In genomic region chr2:239893236-239893515, GRCh38 we compare ENCODE assay signal across 18 cellular contexts.
A peak's percentile ranks its signal among the peaks of the same experiment; 100 is the strongest.
DNase-seq lines count a peak whose midpoint lies in the region; ATAC-seq and TF ChIP-seq lines count a peak whose summit lies in the region.
"Had no signal": no experiment of that assay in that cellular context is flagged by ENCODE, and none has a peak within 500 bp of the region (broad histone marks: within the 10 kb centered on the region; RNA-seq: fewer than 3 reads in every experiment).

No MANE protein-coding gene starts in this region.

- DNase-seq in activated T-cell treated with anti-CD3 and anti-CD28 coated beads, Interleukin-2, amount 50 U/mL, for 4 hours: no peak
- no peak for DNase-seq in activated T-cell treated with anti-CD3 and anti-CD28 coated beads for 4 hours
- no peak for DNase-seq in WTC11 (ENCODE audit: low spot score)
- DNase-seq in posterior vena cava (ENCODE audit: low spot score): peak; percentile 24
- DNase-seq in NCI-H2107 (lab: John Stamatoyannopoulos, UW): no peak
- no peak for DNase-seq in GM03348 (ENCODE audit: low spot score)
- DNase-seq in NCI-H2029 treated with DMSO at 0.1 percent for 48 hours (lab: John Stamatoyannopoulos, UW): no peak
- DNase-seq: activated CD4-positive, alpha-beta T cell treated with anti-CD3 and anti-CD28 coated beads for 1 hour; activated naive CD8-positive, alpha-beta T cell treated with anti-CD3 and anti-CD28 coated beads for 36 hours; activated T-cell treated with anti-CD3 and anti-CD28 coated beads, Interleukin-2, amount 50 U/mL, for 48 hours; CD4-positive, alpha-beta T cell; DMS153; Kasumi-1; left ventricle myocardium inferior; NCI-H1105; NCI-H524 treated with DMSO at 0.1 percent for 48 hours; T-helper 9 cell had no signal

- no peak for TF ChIP-seq CTCF in WTC11 (IDR thresholded peaks at IDR 0.05)

- POLR2A ChIA-PET in WTC11 (lab: Charles Lee): no interaction called here

- peak; percentile 48 to 67 for ATAC-seq in activated T-cell treated with anti-CD3 and anti-CD28 coated beads, Interleukin-2, amount 50 U/mL, for 4 hours
- no peak; the same call in 1 of the 2 replicates for ATAC-seq in WTC11

- H3K4me1 Mint-ChIP-seq in activated T-cell treated with anti-CD3 and anti-CD28 coated beads, Interleukin-2, amount 50 U/mL, for 4 hours (ENCODE audit: low read depth): no peaks in the 10 kb centered on the region
- H3K4me1 Mint-ChIP-seq in WTC11: peaks cover 17% of the 10 kb centered on the region
- H3K4me1 Mint-ChIP-seq: activated naive CD8-positive, alpha-beta T cell treated with anti-CD3 and anti-CD28 coated beads for 36 hours had no signal

- no peaks in the 10 kb centered on the region for H3K36me3 Mint-ChIP-seq in activated T-cell treated with anti-CD3 and anti-CD28 coated beads, Interleukin-2, amount 50 U/mL, for 4 hours (ENCODE audit: insufficient read depth)
- peaks cover 3% of the 10 kb centered on the region; the same call in 1 of the 2 replicates for H3K36me3 Mint-ChIP-seq in WTC11
- H3K36me3 Mint-ChIP-seq: activated naive CD8-positive, alpha-beta T cell treated with anti-CD3 and anti-CD28 coated beads for 36 hours had no signal

- no peak overlapping the region for H3K4me3 Mint-ChIP-seq in activated T-cell treated with anti-CD3 and anti-CD28 coated beads, Interleukin-2, amount 50 U/mL, for 4 hours
- H3K4me3 Mint-ChIP-seq in WTC11: no peak overlapping the region
- H3K4me3 Mint-ChIP-seq: activated naive CD8-positive, alpha-beta T cell treated with anti-CD3 and anti-CD28 coated beads for 36 hours; CD4-positive, alpha-beta T cell had no signal

- H3K27me3 Mint-ChIP-seq in activated T-cell treated with anti-CD3 and anti-CD28 coated beads, Interleukin-2, amount 50 U/mL, for 4 hours (ENCODE audit: low read depth): peaks cover 19% of the 10 kb centered on the region
- peaks cover 8% of the 10 kb centered on the region for H3K27me3 Mint-ChIP-seq in WTC11 (ENCODE audit: low read depth)

- CTCF ChIA-PET in WTC11 (lab: Charles Lee): interaction anchor here (1.4 kb wide), 1 partner anchor 69 kb away, joined by 4 read pairs; no protein-coding TSS in a partner anchor

- no peak for TF ChIP-seq EP300 in Ishikawa (IDR thresholded peaks at IDR 0.05; ENCODE audit: borderline replicate concordance)

- intact Hi-C loops in posterior vena cava (cut with DNase I): no loop called here

- H3K27ac Mint-ChIP-seq in WTC11: no peak overlapping the region
- H3K27ac Mint-ChIP-seq: activated naive CD8-positive, alpha-beta T cell treated with anti-CD3 and anti-CD28 coated beads for 36 hours; CD4-positive, alpha-beta T cell had no signal

- no peaks in the 10 kb centered on the region for H3K9me3 Mint-ChIP-seq in activated T-cell treated with anti-CD3 and anti-CD28 coated beads, Interleukin-2, amount 50 U/mL, for 4 hours
- peaks cover 15% of the 10 kb centered on the region for H3K9me3 Mint-ChIP-seq in WTC11
- H3K9me3 Mint-ChIP-seq: activated naive CD8-positive, alpha-beta T cell treated with anti-CD3 and anti-CD28 coated beads for 36 hours; CD4-positive, alpha-beta T cell had no signal

- no peak for TF ChIP-seq RAD21 in Ishikawa (IDR thresholded peaks at IDR 0.05; ENCODE audit: low read depth)

TF ChIP-seq in Ishikawa, 13 proteins besides CTCF, POLR2A, EP300 and RAD21:
- TF ChIP-seq MAX (IDR thresholded peaks at IDR 0.05) (no peak), USF1 (IDR thresholded peaks at IDR 0.05) (peak; percentile 87), TAF1 (IDR thresholded peaks at IDR 0.05; ENCODE audit: low read depth) (no peak), CREB1 (IDR thresholded peaks at IDR 0.05; ENCODE audit: low read depth) (no peak), YY1 (IDR thresholded peaks at IDR 0.05; ENCODE audit: low read depth) (no peak), CEBPB (IDR thresholded peaks at IDR 0.05) (no peak), ZBTB7A (IDR thresholded peaks at IDR 0.05; ENCODE audit: low read depth) (no peak)

TF ChIP-seq in WTC11, 78 proteins besides CTCF, POLR2A, EP300 and RAD21 (continues in another document):
- TF ChIP-seq USF1 (CRISPR knock-in tag; IDR thresholded peaks at IDR 0.05) (peak; percentile 52; the same call in 1 of the 2 replicates), ZNF317 (CRISPR knock-in tag; IDR thresholded peaks at IDR 0.05; ENCODE audit: borderline replicate concordance, low read depth) (no peak), HMGA2 (CRISPR knock-in tag; IDR thresholded peaks at IDR 0.05) (no peak), MXD4 (CRISPR knock-in tag; IDR thresholded peaks at IDR 0.05; ENCODE audit: borderline replicate concordance) (no peak), ETV6 (CRISPR knock-in tag; IDR thresholded peaks at IDR 0.05) (no peak), NR3C1 (CRISPR knock-in tag; conservative IDR thresholded peaks at IDR 0.05; ENCODE audit: low read depth) (no peak), SP1 (CRISPR knock-in tag; conservative IDR thresholded peaks at IDR 0.05) (no peak), USF2 (CRISPR knock-in tag; IDR thresholded peaks at IDR 0.05) (peak; percentile 73), E2F4 (CRISPR knock-in tag; IDR thresholded peaks at IDR 0.05; ENCODE audit: borderline replicate concordance, low read depth) (no peak), MYBL2 (CRISPR knock-in tag; IDR thresholded peaks at IDR 0.05) (no peak), ZNF263 (CRISPR knock-in tag; IDR thresholded peaks at IDR 0.05; ENCODE audit: low read depth) (no peak), TEAD4 (CRISPR knock-in tag; IDR thresholded peaks at IDR 0.05) (no peak), ZNF219 (CRISPR knock-in tag; IDR thresholded peaks at IDR 0.05; ENCODE audit: borderline replicate concordance) (no peak), NFATC4 (CRISPR knock-in tag; IDR thresholded peaks at IDR 0.05) (no peak), ZNF121 (CRISPR knock-in tag; IDR thresholded peaks at IDR 0.05) (no peak), FOXJ3 (CRISPR knock-in tag; IDR thresholded peaks at IDR 0.05; ENCODE audit: borderline replicate concordance) (no peak), ZNF532 (CRISPR knock-in tag; IDR thresholded peaks at IDR 0.05; ENCODE audit: borderline replicate concordance) (no peak)
